18 cellular contexts compared by ENCODE assay signal in genomic region chr2:156903335-156903734, GRCh38.
DNase-seq lines count a peak whose midpoint lies in the region; ATAC-seq and TF ChIP-seq lines count a peak whose summit lies in the region.
"Had no signal": no experiment of that assay in that cellular context is flagged by ENCODE, and none has a peak within 500 bp of the region (broad histone marks: within the 10 kb centered on the region; RNA-seq: fewer than 3 reads in every experiment).

No MANE protein-coding gene starts in this region.

- intact Hi-C loops in mammary epithelial cell (cut with micrococcal nuclease) = no loop called here
- intact Hi-C loops in MCF 10A (cut with micrococcal nuclease) = no loop called here

- no peaks in the 10 kb centered on the region for H3K9me3 ChIP-seq in mammary epithelial cell (replicated peaks; ENCODE audit: insufficient read depth, low read length)

- no peak overlapping the region for H3K27ac ChIP-seq in mammary epithelial cell (ENCODE audit: insufficient read depth, low read depth, low read length)

- H3K4me3 ChIP-seq in mammary epithelial cell (replicated peaks in 1 of 3; ENCODE audit: insufficient read depth in 1 of 3, low read depth in 2 of 3, low read length in 3 of 3) (no peak overlapping the region), fibroblast of mammary gland (ENCODE audit: control insufficient read depth, low read depth, low read length) (no peak overlapping the region)

- no peaks in the 10 kb centered on the region for H3K27me3 ChIP-seq in mammary epithelial cell (ENCODE audit: insufficient read depth, low read length)

- no peaks in the 10 kb centered on the region for H3K36me3 Mint-ChIP-seq in MCF 10A (ENCODE audit: insufficient read depth, unreplicated experiment)

- POLR2A ChIA-PET in MCF 10A (lab: Yijun Ruan, JAX) = no interaction called here

- TF ChIP-seq CTCF in mammary epithelial cell (conservative IDR thresholded peaks at IDR 0.05 in 1 of 2, IDR thresholded peaks at IDR 0.05 in 1 of 2; ENCODE audit: extremely low read depth in 1 of 2, insufficient read depth in 1 of 2, low read depth in 1 of 2, low read length in 2 of 2) (no peak), MCF 10A (IDR thresholded peaks at IDR 0.05; ENCODE audit: unreplicated experiment) (no peak), fibroblast of mammary gland (conservative IDR thresholded peaks at IDR 0.05; ENCODE audit: control insufficient read depth, insufficient read depth, low read depth, low read length) (no peak), GM13976 (IDR thresholded peaks at IDR 0.05; ENCODE audit: borderline replicate concordance, control extremely low read depth, extremely low read depth, insufficient read depth, missing control alignments) (no peak)

- no peaks in the 10 kb centered on the region for H3K79me2 ChIP-seq in mammary epithelial cell (ENCODE audit: insufficient read depth, low read length)

- H3K36me3 ChIP-seq in mammary epithelial cell (ENCODE audit: insufficient read depth, low read length) = no peaks in the 10 kb centered on the region

- H4K20me1 ChIP-seq in mammary epithelial cell (ENCODE audit: insufficient read depth, low read length) = no peaks in the 10 kb centered on the region

- CTCF ChIA-PET in mammary epithelial cell (lab: Charles Lee; ENCODE audit: low non-redundant PET) = no interaction called here
- CTCF ChIA-PET in MCF 10A (lab: Yijun Ruan, JAX) = interaction anchor here (0.7 to 1.4 kb wide), 2 partner anchors 10 to 337 kb away, joined by 3 to 5 read pairs; no protein-coding TSS in a partner anchor

- no peak overlapping the region for H3K27ac Mint-ChIP-seq in MCF 10A (ENCODE audit: low read depth, unreplicated experiment)
- no peak overlapping the region for H3K27ac Mint-ChIP-seq in stimulated activated naive CD8-positive, alpha-beta T cell treated with anti-CD3 and anti-CD28 coated beads, Interleukin-15, amount 100 ng/mL, for 72 hours
- H3K27ac Mint-ChIP-seq: H9 had no signal

- H3K4me1 Mint-ChIP-seq in MCF 10A (ENCODE audit: insufficient read depth, unreplicated experiment) = peaks cover 16% of the 10 kb centered on the region
- peaks cover 1% of the 10 kb centered on the region for H3K4me1 Mint-ChIP-seq in stimulated activated naive CD8-positive, alpha-beta T cell treated with anti-CD3 and anti-CD28 coated beads, Interleukin-15, amount 100 ng/mL, for 72 hours
- H3K4me1 Mint-ChIP-seq: H9 had no signal

- in situ Hi-C loops in mammary epithelial cell (cut with MboI; ENCODE audit: low sequenced_read_pairs in 2 of 2) (no loop called here), GM13976 (cut with MboI; ENCODE audit: low sequenced_read_pairs, unreplicated experiment) (no loop called here)

- dilution Hi-C loops in mammary epithelial cell (cut with HindIII; ENCODE audit: low sequenced_read_pairs) = no loop called here

- no peak overlapping the region for H3K9ac ChIP-seq in mammary epithelial cell (ENCODE audit: insufficient read depth, low read length)

- H2AFZ ChIP-seq in mammary epithelial cell (ENCODE audit: low read depth, low read length) = no peak overlapping the region

- H3K4me3 Mint-ChIP-seq in MCF 10A (ENCODE audit: unreplicated experiment) = no peak overlapping the region
- H3K4me3 Mint-ChIP-seq in stimulated activated naive CD8-positive, alpha-beta T cell treated with anti-CD3 and anti-CD28 coated beads, Interleukin-15, amount 100 ng/mL, for 72 hours = no peak overlapping the region
- H3K4me3 Mint-ChIP-seq: H9 had no signal

- no peaks in the 10 kb centered on the region for H3K9me3 Mint-ChIP-seq in MCF 10A (ENCODE audit: unreplicated experiment)
- H3K9me3 Mint-ChIP-seq in stimulated activated naive CD8-positive, alpha-beta T cell treated with anti-CD3 and anti-CD28 coated beads, Interleukin-15, amount 100 ng/mL, for 72 hours = peaks cover 0 to 7% of the 10 kb centered on the region in 2 donors

- ATAC-seq in GM21390 (IDR thresholded peaks at IDR 0.05; ENCODE audit: unreplicated experiment) = no peak
- no peak for ATAC-seq in stimulated activated naive CD8-positive, alpha-beta T cell treated with anti-CD3 and anti-CD28 coated beads, Interleukin-15, amount 100 ng/mL, for 72 hours

- H3K4me1 ChIP-seq in mammary epithelial cell (ENCODE audit: insufficient read depth, low read length) = peaks cover 1% of the 10 kb centered on the region

- no peak overlapping the region for H3K4me2 ChIP-seq in mammary epithelial cell (ENCODE audit: insufficient read depth, low read depth, low read length)

- DNase-seq in mammary epithelial cell = peak; percentile 28
- no peak for DNase-seq in MCF 10A (ENCODE audit: unreplicated experiment)
- peak; percentile 81 for DNase-seq in RPMI7951 (ENCODE audit: low read depth)
- DNase-seq in fibroblast of mammary gland (ENCODE audit: low read depth) = peak; percentile 28
- DNase-seq in NCI-H1105 (lab: John Stamatoyannopoulos, UW) = no peak
- DNase-seq in GM13976 (ENCODE audit: low spot score) = no peak
- no peak for DNase-seq in stimulated activated naive CD8-positive, alpha-beta T cell treated with anti-CD3 and anti-CD28 coated beads, Interleukin-15, amount 100 ng/mL, for 72 hours
- DNase-seq: C1 segment of cervical spinal cord, COR-L47, DMS79, H9, Kasumi-1, MV-4-11, NCI-H1436, NCI-H2081 treated with DMSO at 0.1 percent for 48 hours, NCI-H2227 treated with DMSO at 0.1 percent for 48 hours, NCI-H524 treated with DMSO at 0.1 percent for 48 hours had no signal

- no peaks in the 10 kb centered on the region for H3K27me3 Mint-ChIP-seq in MCF 10A (ENCODE audit: insufficient read depth, unreplicated experiment)
- H3K27me3 Mint-ChIP-seq in stimulated activated naive CD8-positive, alpha-beta T cell treated with anti-CD3 and anti-CD28 coated beads, Interleukin-15, amount 100 ng/mL, for 72 hours = peaks cover 22% of the 10 kb centered on the region

- no TSS peak for BruUV-seq in mammary epithelial cell (replicated peaks; lab: Mats Ljungman, UMichigan)
- BruUV-seq in MCF 10A (replicated peaks; lab: Mats Ljungman, UMichigan) = no TSS peak

Comparison
In these comparisons a context has a peak if more than half of its experiments do, and no peak if none do; other contexts are left out.
1. DNase-seq: peak in mammary epithelial cell (single experiment), RPMI7951 (single experiment) and fibroblast of mammary gland (single experiment); none in MCF 10A (single experiment), NCI-H1105 (single experiment), GM13976 (single experiment) and stimulated activated naive CD8-positive, alpha-beta T cell treated with anti-CD3 and anti-CD28 coated beads, Interleukin-15, amount 100 ng/mL, for 72 hours (0 of 2).